ENCODE assay signal across 8 cellular contexts in genomic region chr10:117174439-117175214, GRCh38. TPM values are rescaled to one million over a fixed set of nuclear protein-coding genes. Genes with fewer than 3 reads are reported as not detected.
DNase-seq lines count a peak whose midpoint lies in the region; FAIRE-seq and TF ChIP-seq lines count a peak whose summit lies in the region.

No MANE protein-coding gene starts in this region.

- H3K27me3 Mint-ChIP-seq in activated naive CD4-positive, alpha-beta T cell treated with anti-CD3 and anti-CD28 coated beads, Interleukin-2, amount 50 U/mL, for 24 hours: peaks cover 20% of the 10 kb centered on the region

- H4K91ac ChIP-seq in trophoblast cell (ENCODE audit: low read depth, low read length): no peak overlapping the region

- H3K4me1 ChIP-seq in cardiac muscle cell (ENCODE audit: low read depth): no peaks in the 10 kb centered on the region
- peaks cover 7% of the 10 kb centered on the region in 2 experiments for H3K4me1 ChIP-seq in trophoblast cell (ENCODE audit: control insufficient read depth in 1 of 2, insufficient read depth in 2 of 2, low read length in 2 of 2)
- peaks cover 0 to 13% (median 2%) of the 10 kb centered on the region in 4 donors for H3K4me1 ChIP-seq in tibial nerve

- FAIRE-seq in H54 (lab: Jason Lieb, UNC): no peak

- H3K27me3 ChIP-seq in cardiac muscle cell (peaks cover 96% of the 10 kb centered on the region), trophoblast cell (ENCODE audit: insufficient read depth, low read length) (peaks cover 3% of the 10 kb centered on the region), tibial nerve (peaks cover 0 to 53% of the 10 kb centered on the region in 2 donors)

- no peak overlapping the region for H2BK5ac ChIP-seq in trophoblast cell (ENCODE audit: low read depth, low read length, poor library complexity)

- peak overlapping the region; percentile 49 for H3K4me3 ChIP-seq in LNCaP clone FGC (ENCODE audit: low read depth, low read length)
- peak overlapping the region; percentile 20 for H3K4me3 ChIP-seq in cardiac muscle cell
- H3K4me3 ChIP-seq in trophoblast cell (ENCODE audit: low read depth, low read length): peak overlapping the region; percentile 67
- peak overlapping the region; percentile 20 to 50 (median 42) for H3K4me3 ChIP-seq in tibial nerve

- TF ChIP-seq EP300 in tibial nerve (IDR thresholded peaks at IDR 0.05): no peak

- no peak overlapping the region for H2BK120ac ChIP-seq in trophoblast cell (ENCODE audit: insufficient read depth, low read length, poor library complexity)

- no peak overlapping the region for H2BK12ac ChIP-seq in trophoblast cell (ENCODE audit: low read length)

- H3K9ac ChIP-seq in trophoblast cell (ENCODE audit: low read length): no peak overlapping the region

- peak overlapping the region; percentile 93 for H3K4me3 Mint-ChIP-seq in activated naive CD4-positive, alpha-beta T cell treated with anti-CD3 and anti-CD28 coated beads, Interleukin-2, amount 50 U/mL, for 24 hours

- no CpG with 5 or more reads among the region's 16 CpGs for WGBS in trophoblast cell (ENCODE audit: extremely low coverage, insufficient coverage, insufficient read length)
- WGBS in tibial nerve, 2 donors: 10 to 15% methylated on average over 16 of the region's 16 CpGs

- DNase-seq in GDM1 (lab: John Stamatoyannopoulos, UW): peak; percentile 44
- peak; percentile 68 for DNase-seq in H54 (ENCODE audit: insufficient read length, low spot score)
- DNase-seq in LNCaP clone FGC (ENCODE audit: low read depth): peak; percentile 50
- DNase-seq in SK-N-DZ (ENCODE audit: low spot score): peak; percentile 78
- DNase-seq in cardiac muscle cell (ENCODE audit: low read depth in 1 of 2, low spot score in 1 of 2): peak; percentile 77 to 87
- peak; percentile 84 to 95 for DNase-seq in trophoblast cell
- peak; percentile 66 to 85 for DNase-seq in tibial nerve (ENCODE audit: low spot score in 2 of 2)

- no peaks in the 10 kb centered on the region for H3K36me3 ChIP-seq in cardiac muscle cell
- no peaks in the 10 kb centered on the region for H3K36me3 ChIP-seq in trophoblast cell (ENCODE audit: control insufficient read depth in 1 of 2, insufficient read depth in 2 of 2, low read length in 2 of 2)
- no peaks in the 10 kb centered on the region for H3K36me3 ChIP-seq in tibial nerve

- H3K14ac ChIP-seq in trophoblast cell (ENCODE audit: low read length): no peak overlapping the region

- no peak overlapping the region for H4K8ac ChIP-seq in trophoblast cell (ENCODE audit: low read depth, low read length)

- no peaks in the 10 kb centered on the region for H3K36me3 Mint-ChIP-seq in activated naive CD4-positive, alpha-beta T cell treated with anti-CD3 and anti-CD28 coated beads, Interleukin-2, amount 50 U/mL, for 24 hours

- H2AK5ac ChIP-seq in trophoblast cell (ENCODE audit: low read length): no peak overlapping the region

- no peaks in the 10 kb centered on the region for H3K9me3 Mint-ChIP-seq in activated naive CD4-positive, alpha-beta T cell treated with anti-CD3 and anti-CD28 coated beads, Interleukin-2, amount 50 U/mL, for 24 hours

- H3K79me2 ChIP-seq in trophoblast cell (ENCODE audit: control insufficient read depth, insufficient read depth, low read length, poor library complexity): no peaks in the 10 kb centered on the region

- peak; percentile 91 for TF ChIP-seq CTCF in LNCaP clone FGC (IDR thresholded peaks at IDR 0.05; ENCODE audit: control insufficient read depth, extremely low read depth, insufficient read depth)
- TF ChIP-seq CTCF in cardiac muscle cell (IDR thresholded peaks at IDR 0.05; ENCODE audit: low read depth, low read length): peak; percentile 88
- TF ChIP-seq CTCF in tibial nerve (IDR thresholded peaks at IDR 0.05): peak; percentile 70 to 88 (median 79)

- H3K27ac ChIP-seq in cardiac muscle cell: no peak overlapping the region
- no peak overlapping the region for H3K27ac ChIP-seq in trophoblast cell (ENCODE audit: low read depth, low read length)
- no peak overlapping the region for H3K27ac ChIP-seq in tibial nerve

- peak overlapping the region; percentile 72 for H3K4me2 ChIP-seq in trophoblast cell (ENCODE audit: low read length)

- TF ChIP-seq POLR2A in H54 (IDR thresholded peaks at IDR 0.05; ENCODE audit: low read depth, low read length) (no peak), tibial nerve (IDR thresholded peaks at IDR 0.05) (no peak)

- H3K4ac ChIP-seq in trophoblast cell (ENCODE audit: low read depth, low read length): no peak overlapping the region

- no peaks in the 10 kb centered on the region for H3K79me1 ChIP-seq in trophoblast cell (ENCODE audit: low read length)

- peaks cover 10% of the 10 kb centered on the region for H3K4me1 Mint-ChIP-seq in activated naive CD4-positive, alpha-beta T cell treated with anti-CD3 and anti-CD28 coated beads, Interleukin-2, amount 50 U/mL, for 24 hours

- no peak overlapping the region for H4K12ac ChIP-seq in trophoblast cell (ENCODE audit: low read depth, low read length)

- H2AFZ ChIP-seq in trophoblast cell (ENCODE audit: insufficient read depth, low read length, poor library complexity): peak overlapping the region; percentile 7

- H3K9me3 ChIP-seq in cardiac muscle cell (ENCODE audit: low read depth) (no peaks in the 10 kb centered on the region), trophoblast cell (ENCODE audit: insufficient read depth, low read depth, low read length) (peaks cover 3% of the 10 kb centered on the region), tibial nerve (no peaks in the 10 kb centered on the region)

- H3K18ac ChIP-seq in trophoblast cell (ENCODE audit: low read length): no peak overlapping the region

- H3K27ac Mint-ChIP-seq in activated naive CD4-positive, alpha-beta T cell treated with anti-CD3 and anti-CD28 coated beads, Interleukin-2, amount 50 U/mL, for 24 hours: no peak overlapping the region

- H3K23ac ChIP-seq in trophoblast cell (ENCODE audit: low read length): no peak overlapping the region

RNA-seq across cellular contexts. Expression of gene KCNK18, which starts 22.7 kb away (rescaled TPM):
- not detected in 2 replicates for polyA plus RNA-seq in SK-N-DZ (2014; cell fraction: cytosol; rRNA removed)
- not detected in 2 replicates for polyA plus RNA-seq in SK-N-DZ (2014; cell fraction: nucleus; rRNA removed)
- not detected in 2 replicates for total RNA-seq in cardiac muscle cell
- polyA plus RNA-seq in cardiac muscle cell: not detected in 2 replicates
- polyA plus RNA-seq in trophoblast cell (2013): not detected in 2 replicates
- not detected for total RNA-seq in tibial nerve

RNA-seq across cellular contexts. Expression of gene VAX1, which starts 36.6 kb away (rescaled TPM):
- polyA plus RNA-seq in SK-N-DZ (2014; cell fraction: cytosol; rRNA removed): not detected in 2 replicates
- not detected in 2 replicates for polyA plus RNA-seq in SK-N-DZ (2014; cell fraction: nucleus; rRNA removed)
- total RNA-seq in cardiac muscle cell (not detected in 2 replicates), tibial nerve (not detected)
- polyA plus RNA-seq in cardiac muscle cell: not detected in 2 replicates
- polyA plus RNA-seq in trophoblast cell (2013): 0.01 TPM in 1 of 2 replicates, not detected in the other
